Comparison of ENCODE assay signal across 26 cellular contexts in genomic region chr12:87216436-87216835, GRCh38.
DNase-seq lines count a peak whose midpoint lies in the region; ATAC-seq and TF ChIP-seq lines count a peak whose summit lies in the region.
"Had no signal": no experiment of that assay in that cellular context is flagged by ENCODE, and none has a peak within 500 bp of the region (broad histone marks: within the 10 kb centered on the region; RNA-seq: fewer than 3 reads in every experiment).

No MANE protein-coding gene starts in this region.

- H3K36me3 ChIP-seq in left lung (no peaks in the 10 kb centered on the region), BE2C (no peaks in the 10 kb centered on the region)
- H3K36me3 ChIP-seq: stomach had no signal

- peaks cover 0 to 8% of the 10 kb centered on the region in 2 donors for H3K4me1 ChIP-seq in left lung
- peaks cover 7% of the 10 kb centered on the region for H3K4me1 ChIP-seq in BE2C
- H3K4me1 ChIP-seq: foreskin keratinocyte had no signal

- no peak for TF ChIP-seq CTCF in left lung (IDR thresholded peaks at IDR 0.05)
- no peak for TF ChIP-seq CTCF in BE2C (IDR thresholded peaks at IDR 0.05; ENCODE audit: low read depth, low read length)

- H3K4me3 ChIP-seq in left lung (no peak overlapping the region), BE2C (ENCODE audit: low read depth, low read length) (no peak overlapping the region)
- H3K4me3 ChIP-seq: A549, stomach had no signal

- H3K9me3 ChIP-seq in left lung (no peaks in the 10 kb centered on the region), BE2C (no peaks in the 10 kb centered on the region)
- H3K9me3 ChIP-seq: A549, stomach had no signal

- no peak for DNase-seq in left ventricle myocardium superior
- DNase-seq in cardiac septum (ENCODE audit: low spot score) = no peak
- DNase-seq in dedifferentiated amniotic fluid mesenchymal stem cell (ENCODE audit: extremely low spot score) = peak; percentile 44
- no peak for DNase-seq in left lung
- no peak for DNase-seq in AG08395 (ENCODE audit: low spot score)
- DNase-seq in BE2C = no peak
- no peak for DNase-seq in anterior cingulate cortex (lab: John Stamatoyannopoulos, UW)
- DNase-seq in putamen (ENCODE audit: low spot score) = no peak
- DNase-seq: activated CD4-positive, alpha-beta T cell treated with anti-CD3 and anti-CD28 coated beads for 4 hours; activated naive CD4-positive, alpha-beta T cell treated with anti-CD3 and anti-CD28 coated beads, Interleukin-2, amount 50 U/mL, for 16 hours; cortex of kidney; foreskin keratinocyte; hypothalamus; KBM-7; NCI-H1694 treated with DMSO at 0.1 percent for 48 hours; NCI-H2171 treated with DMSO at 0.1 percent for 48 hours; NCI-H524 treated with DMSO at 0.1 percent for 48 hours; nucleus accumbens; stimulated activated CD4-positive, alpha-beta T cell treated with anti-CD3 and anti-CD28 coated beads, Interleukin-12 subunit alpha, Interleukin-12 subunit beta, amount 100 ng/mL, for 4 hours; stimulated activated CD4-positive, alpha-beta T cell treated with anti-CD3 and anti-CD28 coated beads, Interleukin-4, amount 100 ng/mL, for 4 hours; stomach; T-helper 2 cell; trophoblast cell had no signal

- H3K27me3 ChIP-seq in left lung (no peaks in the 10 kb centered on the region), BE2C (no peaks in the 10 kb centered on the region)
- H3K27me3 ChIP-seq: foreskin keratinocyte, stomach had no signal

- intact Hi-C loops in left ventricle myocardium superior (cut with micrococcal nuclease) (no loop called here), cardiac septum (cut with DNase I) (no loop called here), left lung (cut with DNase I) (no loop called here)

- no peak overlapping the region for H3K27ac ChIP-seq in left lung
- H3K27ac ChIP-seq: A549, C4-2B, foreskin keratinocyte, stomach had no signal

- ATAC-seq in left ventricle myocardium superior (peak; percentile 19), left lung (peak; percentile 35)
- ATAC-seq: A549, foreskin keratinocyte, HCT116 had no signal
